In the genomic region with DNA sequence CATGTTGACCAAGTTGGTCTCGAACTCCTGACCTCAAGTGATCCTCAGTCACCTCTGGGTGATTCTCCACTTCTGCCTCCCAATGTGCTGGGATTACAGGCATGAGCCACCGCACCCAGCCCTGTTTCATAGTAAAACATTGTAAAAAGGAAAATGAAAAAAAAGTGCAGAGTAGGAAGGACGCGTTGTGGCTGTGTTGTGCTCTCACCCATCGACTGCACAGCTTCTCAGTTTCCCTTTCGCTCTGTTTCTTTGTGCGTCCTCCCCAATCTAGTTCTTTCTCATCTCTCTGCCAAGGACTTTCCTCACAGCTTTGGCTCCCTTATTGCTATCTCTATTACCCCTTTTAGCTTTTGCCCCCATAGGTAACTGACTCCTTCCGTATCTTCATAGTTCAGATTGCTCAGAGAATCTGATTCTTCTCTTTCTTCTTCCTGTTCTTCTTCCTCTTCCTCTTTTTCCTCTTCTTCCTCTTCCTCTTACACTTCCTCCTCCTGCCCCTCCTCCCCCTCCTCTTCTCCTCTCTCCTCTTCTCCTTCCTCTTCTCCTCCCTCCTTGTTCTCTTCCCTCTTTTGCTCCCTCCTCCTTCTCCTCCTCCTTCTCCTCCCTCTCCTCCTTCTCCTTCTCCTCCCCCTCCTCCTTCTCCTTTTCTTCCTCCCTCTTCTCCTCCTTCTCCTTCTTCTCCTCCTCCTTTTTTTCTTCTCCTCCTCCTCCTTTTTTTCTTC, we compare ENCODE assay signal across 9 cellular contexts.
DNase-seq lines count a peak whose midpoint lies in the region; ATAC-seq lines count a peak whose summit lies in the region.
"Had no signal": no experiment of that assay in that cellular context is flagged by ENCODE, and none has a peak within 500 bp of the region (broad histone marks: within the 10 kb centered on the region; RNA-seq: fewer than 3 reads in every experiment).

No MANE protein-coding gene starts in this region.

- H3K27me3 Mint-ChIP-seq in central memory CD8-positive, alpha-beta T cell: peaks cover 15% of the 10 kb centered on the region

- no peaks in the 10 kb centered on the region for H3K9me3 Mint-ChIP-seq in central memory CD8-positive, alpha-beta T cell
- H3K9me3 Mint-ChIP-seq: T-helper 1 cell treated with Interleukin-12 subunit alpha and Interleukin-12 subunit beta and Interleukin-4 antibody, amounts not matched to agents 30 μg/mL and 1 μg/mL, for 36 hours had no signal

- H3K4me3 Mint-ChIP-seq in central memory CD8-positive, alpha-beta T cell: peak overlapping the region; percentile 77
- H3K4me3 Mint-ChIP-seq: T-helper 1 cell treated with Interleukin-12 subunit alpha and Interleukin-12 subunit beta and Interleukin-4 antibody, amounts not matched to agents 30 μg/mL and 1 μg/mL, for 36 hours had no signal

- no peak for DNase-seq in central memory CD8-positive, alpha-beta T cell (ENCODE audit: low spot score in 2 of 2)
- DNase-seq in NCI-H345 (lab: John Stamatoyannopoulos, UW): no peak
- DNase-seq in NCI-H146 (lab: John Stamatoyannopoulos, UW): no peak
- DNase-seq: occipital lobe had no signal

- ATAC-seq in GM18511 (IDR thresholded peaks at IDR 0.05; ENCODE audit: unreplicated experiment): peak; percentile 54
- ATAC-seq in GM21367 (IDR thresholded peaks at IDR 0.05; ENCODE audit: unreplicated experiment): peak; percentile 40
- ATAC-seq in HG03432 (IDR thresholded peaks at IDR 0.05; ENCODE audit: unreplicated experiment): peak; percentile 49
- ATAC-seq in central memory CD8-positive, alpha-beta T cell (replicated peaks; ENCODE audit: extremely low read depth, poor library complexity, severe bottlenecking): no peak
- no peak for ATAC-seq in GM18873 (IDR thresholded peaks at IDR 0.05; ENCODE audit: low FRiP score, unreplicated experiment)

- peak overlapping the region; percentile 80 for H3K27ac Mint-ChIP-seq in central memory CD8-positive, alpha-beta T cell (ENCODE audit: low read depth)
- H3K27ac Mint-ChIP-seq: T-helper 1 cell treated with Interleukin-12 subunit alpha and Interleukin-12 subunit beta and Interleukin-4 antibody, amounts not matched to agents 30 μg/mL and 1 μg/mL, for 36 hours had no signal

- peaks cover 10% of the 10 kb centered on the region for H3K36me3 Mint-ChIP-seq in central memory CD8-positive, alpha-beta T cell (ENCODE audit: insufficient read depth)

- H3K4me1 Mint-ChIP-seq in central memory CD8-positive, alpha-beta T cell: peaks cover 18% of the 10 kb centered on the region

Comparison
In these comparisons a context has a peak if more than half of its experiments do, and no peak if none do; other contexts are left out.
1. ATAC-seq: peak in GM18511 (single experiment), GM21367 (single experiment) and HG03432 (single experiment); none in central memory CD8-positive, alpha-beta T cell (single experiment) and GM18873 (single experiment).